In the genomic region with DNA sequence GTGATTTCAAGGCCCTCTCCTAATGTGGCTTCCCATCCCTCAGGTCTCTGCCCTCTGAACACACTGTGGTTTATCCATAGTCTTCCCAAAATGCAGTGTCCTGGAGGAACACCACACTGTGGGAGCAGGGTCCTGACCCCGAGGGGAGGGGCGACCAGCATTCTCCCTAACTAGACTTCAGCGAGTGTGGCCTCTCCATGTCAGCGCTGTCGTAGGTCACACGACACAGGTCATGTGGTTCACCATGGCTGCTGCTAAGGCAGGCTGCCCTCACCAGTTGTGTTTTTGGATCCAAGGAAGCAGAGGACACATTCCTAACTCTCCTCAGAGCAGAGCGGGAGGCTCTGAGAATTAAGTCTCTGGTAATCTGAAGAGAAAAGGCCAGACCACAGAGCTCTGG, we compare ENCODE assay signal across 20 cellular contexts. TPM values are rescaled to one million over a fixed set of nuclear protein-coding genes. Genes with fewer than 3 reads are reported as not detected.
A peak's percentile ranks its signal among the peaks of the same experiment; 100 is the strongest.
DNase-seq lines count a peak whose midpoint lies in the region; ATAC-seq and TF ChIP-seq lines count a peak whose summit lies in the region.
"Had no signal": no experiment of that assay in that cellular context is flagged by ENCODE, and none has a peak within 500 bp of the region (broad histone marks: within the 10 kb centered on the region; RNA-seq: fewer than 3 reads in every experiment).

No MANE protein-coding gene starts in this region.

- H3K36me3 ChIP-seq in neural progenitor cell (no peaks in the 10 kb centered on the region), tibial artery (peaks cover 30 to 62% (median 56%) of the 10 kb centered on the region in 3 donors)

- H3K27me3 ChIP-seq in neural progenitor cell (no peaks in the 10 kb centered on the region), tibial artery (no peaks in the 10 kb centered on the region)
- H3K27me3 ChIP-seq: testis had no signal

- no peaks in the 10 kb centered on the region for H3K27me3 Mint-ChIP-seq in activated T-cell treated with anti-CD3 and anti-CD28 coated beads, Interleukin-2, amount 50 U/mL, for 72 hours (ENCODE audit: low read depth)
- H3K27me3 Mint-ChIP-seq in dendritic cell treated with granulocyte-macrophage colony-stimulating factor and Interleukin-4, amounts not matched to agents 40 ng/mL and 50 ng/mL, for 4 days = no peaks in the 10 kb centered on the region
- H3K27me3 Mint-ChIP-seq in neural progenitor cell (ENCODE audit: insufficient read depth, low read depth) = no peaks in the 10 kb centered on the region

- no peaks in the 10 kb centered on the region for H3K9me3 Mint-ChIP-seq in activated T-cell treated with anti-CD3 and anti-CD28 coated beads, Interleukin-2, amount 50 U/mL, for 72 hours
- no peaks in the 10 kb centered on the region for H3K9me3 Mint-ChIP-seq in dendritic cell treated with granulocyte-macrophage colony-stimulating factor and Interleukin-4, amounts not matched to agents 40 ng/mL and 50 ng/mL, for 4 days
- no peaks in the 10 kb centered on the region for H3K9me3 Mint-ChIP-seq in neural progenitor cell
- H3K9me3 Mint-ChIP-seq: CD8-positive, alpha-beta T cell had no signal

- H3K27ac ChIP-seq in neural progenitor cell (peak overlapping the region; percentile 68), tibial artery (peak overlapping the region; percentile 80)
- H3K27ac ChIP-seq: A549 had no signal

- H3K4me2 ChIP-seq in neural progenitor cell = no peak overlapping the region
- H3K4me2 ChIP-seq: A549 had no signal

- H3K27ac Mint-ChIP-seq in activated T-cell treated with anti-CD3 and anti-CD28 coated beads, Interleukin-2, amount 50 U/mL, for 72 hours = peak overlapping the region; percentile 33
- H3K27ac Mint-ChIP-seq in dendritic cell treated with granulocyte-macrophage colony-stimulating factor and Interleukin-4, amounts not matched to agents 40 ng/mL and 50 ng/mL, for 4 days = peak overlapping the region; percentile 13
- H3K27ac Mint-ChIP-seq in neural progenitor cell = no peak overlapping the region
- H3K27ac Mint-ChIP-seq: CD8-positive, alpha-beta T cell had no signal

- H3K4me3 ChIP-seq in neural progenitor cell = no peak overlapping the region
- H3K4me3 ChIP-seq in tibial artery = no peak overlapping the region
- H3K4me3 ChIP-seq: A549, GM12878, testis had no signal

- H3K36me3 Mint-ChIP-seq in activated T-cell treated with anti-CD3 and anti-CD28 coated beads, Interleukin-2, amount 50 U/mL, for 72 hours (ENCODE audit: insufficient read depth in 2 of 2) = peaks cover 3 to 7% of the 10 kb centered on the region in 2 donors
- H3K36me3 Mint-ChIP-seq in dendritic cell treated with granulocyte-macrophage colony-stimulating factor and Interleukin-4, amounts not matched to agents 40 ng/mL and 50 ng/mL, for 4 days (ENCODE audit: low read depth) = peaks cover 95% of the 10 kb centered on the region
- H3K36me3 Mint-ChIP-seq in neural progenitor cell = peaks cover 36% of the 10 kb centered on the region

- peaks cover 35% of the 10 kb centered on the region for H3F3A ChIP-seq in neural progenitor cell (ENCODE audit: low read depth)

- no peaks in the 10 kb centered on the region for H3K79me2 ChIP-seq in neural progenitor cell (ENCODE audit: low read depth)

- no peak for ATAC-seq in activated T-cell treated with anti-CD3 and anti-CD28 coated beads, Interleukin-2, amount 50 U/mL, for 72 hours (replicated peaks in 1 of 2)
- ATAC-seq in GM18517 (IDR thresholded peaks at IDR 0.05; ENCODE audit: unreplicated experiment) = no peak
- ATAC-seq: CD8-positive, alpha-beta T cell; GM12878; HCT116; left colon; PC-3 had no signal

- H3K4me1 Mint-ChIP-seq in activated T-cell treated with anti-CD3 and anti-CD28 coated beads, Interleukin-2, amount 50 U/mL, for 72 hours (ENCODE audit: low read depth) = peaks cover 9% of the 10 kb centered on the region
- no peaks in the 10 kb centered on the region for H3K4me1 Mint-ChIP-seq in dendritic cell treated with granulocyte-macrophage colony-stimulating factor and Interleukin-4, amounts not matched to agents 40 ng/mL and 50 ng/mL, for 4 days (ENCODE audit: low read depth)
- H3K4me1 Mint-ChIP-seq in neural progenitor cell = peaks cover 42% of the 10 kb centered on the region

- H2AFZ ChIP-seq in neural progenitor cell (replicated peaks) = no peak overlapping the region

- no peaks in the 10 kb centered on the region for H3K9me3 ChIP-seq in neural progenitor cell (ENCODE audit: low read depth)
- H3K9me3 ChIP-seq in tibial artery = no peaks in the 10 kb centered on the region
- H3K9me3 ChIP-seq: A549, testis had no signal

- intact Hi-C loops in dendritic cell treated with granulocyte-macrophage colony-stimulating factor and Interleukin-4, amounts not matched to agents 40 ng/mL and 50 ng/mL, for 4 days (cut with micrococcal nuclease) = no loop called here
- intact Hi-C loops in tibial artery (cut with DNase I; ENCODE audit: low total_unique reads) = loop anchor here (10.0 kb wide), 1 partner anchor 242 kb away; a partner anchor contains a TSS

- no peak for DNase-seq in activated T-cell treated with anti-CD3 and anti-CD28 coated beads, Interleukin-2, amount 50 U/mL, for 72 hours
- DNase-seq in activated T-cell treated with anti-CD3 and anti-CD28 coated beads, Interleukin-2, amount 50 U/mL, for 1 hour = no peak
- peak; percentile 45 for DNase-seq in neural progenitor cell (ENCODE audit: low spot score)
- peak in 1 of 2 donors; percentile 60 for DNase-seq in tibial artery
- DNase-seq in GM10266 (ENCODE audit: extremely low spot score) = no peak
- DNase-seq in activated CD8-positive, alpha-beta memory T cell treated with anti-CD3 and anti-CD28 coated beads, Interleukin-2, amount 50 U/mL, for 48 hours = no peak
- DNase-seq: activated CD4-positive, alpha-beta T cell treated with anti-CD3 and anti-CD28 coated beads, Interleukin-2, amount 50 U/mL, for 48 hours; activated effector memory CD4-positive, alpha-beta T cell treated with Interleukin-2 at 50 U/mL for 16 hours; anterior cingulate cortex; CD8-positive, alpha-beta T cell; left colon; NCI-H2029 treated with DMSO at 0.1 percent for 48 hours; NCI-H524 treated with DMSO at 0.1 percent for 48 hours; PC-3; testis had no signal

- H3K4me1 ChIP-seq in neural progenitor cell (peaks cover 21% of the 10 kb centered on the region), tibial artery (peaks cover 0 to 56% (median 30%) of the 10 kb centered on the region in 4 donors)

- TF ChIP-seq CTCF in neural progenitor cell (IDR thresholded peaks at IDR 0.05) = no peak
- no peak for TF ChIP-seq CTCF in tibial artery (IDR thresholded peaks at IDR 0.05)
- TF ChIP-seq CTCF in GM10266 (IDR thresholded peaks at IDR 0.05; ENCODE audit: control insufficient read depth, insufficient read depth, low read depth, missing control alignments) = no peak

- no peak overlapping the region for H3K4me3 Mint-ChIP-seq in activated T-cell treated with anti-CD3 and anti-CD28 coated beads, Interleukin-2, amount 50 U/mL, for 72 hours
- H3K4me3 Mint-ChIP-seq in dendritic cell treated with granulocyte-macrophage colony-stimulating factor and Interleukin-4, amounts not matched to agents 40 ng/mL and 50 ng/mL, for 4 days = no peak overlapping the region
- H3K4me3 Mint-ChIP-seq in neural progenitor cell = no peak overlapping the region
- H3K4me3 Mint-ChIP-seq: CD8-positive, alpha-beta T cell had no signal

- H4K20me1 ChIP-seq in neural progenitor cell (ENCODE audit: low read depth) = no peaks in the 10 kb centered on the region

- H3K9ac ChIP-seq in neural progenitor cell = no peak overlapping the region

RNA-seq across cellular contexts. Expression of a gene that starts 50.5 kb away (rescaled TPM):
- 10 to 100 TPM; 33.8 to 48.8 TPM for total RNA-seq in activated T-cell treated with anti-CD3 and anti-CD28 coated beads, Interleukin-2, amount 50 U/mL, for 72 hours
- 8.4 and 10.2 TPM in 2 replicates for total RNA-seq in neural progenitor cell (ENCODE audit: low replicate concordance)
